ENCODE assay signal across 18 cellular contexts in genomic region chr4:76192221-76192620, GRCh38. TPM values are rescaled to one million over a fixed set of nuclear protein-coding genes. Genes with fewer than 3 reads are reported as not detected.
DNase-seq lines count a peak whose midpoint lies in the region; ATAC-seq, FAIRE-seq and TF ChIP-seq lines count a peak whose summit lies in the region.
"Had no signal": no experiment of that assay in that cellular context is flagged by ENCODE, and none has a peak within 500 bp of the region (broad histone marks: within the 10 kb centered on the region; RNA-seq: fewer than 3 reads in every experiment).

No MANE protein-coding gene starts in this region.

- no peak overlapping the region for H3K4me3 Mint-ChIP-seq in CD4-positive, alpha-beta memory T cell
- H3K4me3 Mint-ChIP-seq in type B pancreatic cell: no peak overlapping the region
- no peak overlapping the region for H3K4me3 Mint-ChIP-seq in CD4-positive, alpha-beta T cell

- CTCF ChIA-PET in HepG2 (lab: Yijun Ruan, JAX; ENCODE audit: low intra/inter-chr PET ratio, low total read pairs): no interaction called here
- CTCF ChIA-PET in CD4-positive, alpha-beta memory T cell (lab: Charles Lee; ENCODE audit: partially characterized antibody): interaction anchor here (2.4 kb wide), 1 partner anchor 13 kb away, joined by 9 read pairs; no protein-coding TSS in a partner anchor
- CTCF ChIA-PET in CD4-positive, alpha-beta T cell (lab: Charles Lee): interaction anchor here (1.2 kb wide), 1 partner anchor 8 kb away, joined by 3 read pairs; no protein-coding TSS in a partner anchor

- TF ChIP-seq POLR2A in right lobe of liver (IDR thresholded peaks at IDR 0.05) (no peak), HepG2 (IDR thresholded peaks at IDR 0.05; ENCODE audit: insufficient read depth in 1 of 2, low read depth in 2 of 2, low read length in 2 of 2) (no peak)

- no peak overlapping the region for H2AFZ ChIP-seq in HepG2 (ENCODE audit: low read length)
- H2AFZ ChIP-seq: GM23248 had no signal

- H3K27ac Mint-ChIP-seq in CD4-positive, alpha-beta memory T cell: no peak overlapping the region
- H3K27ac Mint-ChIP-seq in type B pancreatic cell: no peak overlapping the region
- no peak overlapping the region for H3K27ac Mint-ChIP-seq in CD4-positive, alpha-beta T cell

- TF ChIP-seq CTCF in right lobe of liver (IDR thresholded peaks at IDR 0.05): no peak
- no peak for TF ChIP-seq CTCF in HepG2 (CRISPR knock-in tag; IDR thresholded peaks at IDR 0.05)
- TF ChIP-seq CTCF in type B pancreatic cell (conservative IDR thresholded peaks at IDR 0.05): no peak
- no peak for TF ChIP-seq CTCF in CD4-positive, alpha-beta T cell (IDR thresholded peaks at IDR 0.05)

- H3K4me3 ChIP-seq in right lobe of liver (no peak overlapping the region), HepG2 (replicated peaks in 1 of 3; ENCODE audit: insufficient read depth in 1 of 3, low read depth in 2 of 3, low read length in 3 of 3) (no peak overlapping the region)
- H3K4me3 ChIP-seq in CD4-positive, alpha-beta memory T cell (ENCODE audit: low read length in 2 of 2): no peak overlapping the region
- H3K4me3 ChIP-seq: BLaER1, GM12878, GM23248 had no signal

- POLR2A ChIA-PET in HepG2 (lab: Yijun Ruan, JAX): no interaction called here
- POLR2A ChIA-PET in CD4-positive, alpha-beta memory T cell (lab: Charles Lee; ENCODE audit: partially characterized antibody): no interaction called here
- POLR2A ChIA-PET in CD4-positive, alpha-beta T cell (lab: Charles Lee): no interaction called here

- H3K36me3 ChIP-seq in right lobe of liver (peaks cover 0 to 7% (median 2%) of the 10 kb centered on the region in 4 donors), HepG2 (replicated peaks in 1 of 2; ENCODE audit: control insufficient read depth in 1 of 2, insufficient read depth in 2 of 2, low read length in 2 of 2) (peaks cover 9 to 42% of the 10 kb centered on the region in 2 experiments; a peak in 4 of 5 replicates)
- H3K36me3 ChIP-seq in CD4-positive, alpha-beta memory T cell (ENCODE audit: insufficient read depth, low read length): peaks cover 25% of the 10 kb centered on the region

- peak overlapping the region in 2 of 3 donors; percentile 22 to 89 for H3K27ac ChIP-seq in right lobe of liver
- H3K27ac ChIP-seq in HepG2 (ENCODE audit: extremely low read length, insufficient read depth, low read length): no peak overlapping the region
- peak overlapping the region; percentile 1 for H3K27ac ChIP-seq in caudate nucleus (ENCODE audit: low read depth, low read length)
- H3K27ac ChIP-seq in CD4-positive, alpha-beta memory T cell (ENCODE audit: low read depth, low read length): no peak overlapping the region
- H3K27ac ChIP-seq in CD4-positive, alpha-beta T cell (ENCODE audit: low read depth, low read length): no peak overlapping the region
- H3K27ac ChIP-seq: BLaER1, GM23248, RWPE1 had no signal

- H3K27me3 ChIP-seq in right lobe of liver (no peaks in the 10 kb centered on the region), HepG2 (ENCODE audit: control insufficient read depth in 1 of 2, insufficient read depth in 2 of 2, low read length in 2 of 2) (no peaks in the 10 kb centered on the region)
- H3K27me3 ChIP-seq in CD4-positive, alpha-beta memory T cell (ENCODE audit: insufficient read depth, low read length): no peaks in the 10 kb centered on the region
- no peaks in the 10 kb centered on the region for H3K27me3 ChIP-seq in CD4-positive, alpha-beta T cell (ENCODE audit: control insufficient read depth, insufficient read depth, low read length)
- H3K27me3 ChIP-seq: BLaER1 had no signal

- intact Hi-C loops in right lobe of liver (cut with DNase I) (no loop called here), HepG2 (cut with micrococcal nuclease; ENCODE audit: unreplicated experiment) (no loop called here), left colon (cut with DNase I, micrococcal nuclease) (loop anchor here in 1 of 2 donors (10.0 kb wide), 1 partner anchor 113 kb away; the partner anchor contains the start of gene STBD1)
- intact Hi-C loops in CD4-positive, alpha-beta memory T cell (cut with micrococcal nuclease): no loop called here
- intact Hi-C loops in CD4-positive, alpha-beta T cell (cut with DNase I, micrococcal nuclease): no loop called here

- DNase-seq in right lobe of liver (no peak), HepG2 (ENCODE audit: low spot score) (no peak), caudate nucleus (lab: John Stamatoyannopoulos, UW) (no peak), left colon (no peak), type B pancreatic cell (ENCODE audit: extremely low spot score, unreplicated experiment) (no peak)
- DNase-seq in CD4-positive, alpha-beta memory T cell: no peak
- no peak for DNase-seq in CD4-positive, alpha-beta T cell
- DNase-seq: DMS 273 treated with DMSO at 0.1 percent for 48 hours; GDM1; GM23248; NCI-H1092 treated with DMSO at 0.1 percent for 48 hours; NCI-H2081 treated with DMSO at 0.1 percent for 48 hours; NCI-H526 treated with DMSO at 0.1 percent for 48 hours; NK-92 treated with Interleukin-12 subunit alpha and Interleukin-12 subunit beta, amount 100 ng/mL, for 24 hours had no signal

- no peak for TF ChIP-seq RAD21 in HepG2 (CRISPR knock-in tag; IDR thresholded peaks at IDR 0.05)

- ATAC-seq in right lobe of liver (no peak), HepG2 (no peak), left colon (peak; percentile 58), HG03045 (IDR thresholded peaks at IDR 0.05; ENCODE audit: unreplicated experiment) (no peak)
- no peak for ATAC-seq in CD4-positive, alpha-beta T cell (ENCODE audit: poor library complexity)
- ATAC-seq: GM12878 had no signal

- H4K20me1 ChIP-seq in HepG2 (ENCODE audit: insufficient read depth, low read length): no peaks in the 10 kb centered on the region

- no peaks in the 10 kb centered on the region for H3K9me3 ChIP-seq in right lobe of liver
- no peaks in the 10 kb centered on the region for H3K9me3 ChIP-seq in HepG2 (ENCODE audit: low read length)
- no peaks in the 10 kb centered on the region for H3K9me3 ChIP-seq in CD4-positive, alpha-beta memory T cell (ENCODE audit: control insufficient read depth in 1 of 2, low read length in 2 of 2)
- H3K9me3 ChIP-seq in CD4-positive, alpha-beta T cell (ENCODE audit: control insufficient read depth, low read length): peaks cover 9% of the 10 kb centered on the region

- TF ChIP-seq EP300 in HepG2 (IDR thresholded peaks at IDR 0.05; ENCODE audit: low read depth in 2 of 2, low read length in 2 of 2) (no peak), HepG2 (CRISPR knock-in tag; IDR thresholded peaks at IDR 0.05; ENCODE audit: borderline replicate concordance) (no peak)

- WGBS in right lobe of liver (ENCODE audit: insufficient coverage, low coverage, low lambda C conversion rate, missing lambda C conversion rate): 62% methylated on average over 2 of the region's 2 CpGs
- WGBS in HepG2 (ENCODE audit: low lambda C conversion rate): 98% methylated on average over 2 of the region's 2 CpGs

- H3K4me1 ChIP-seq in right lobe of liver: peaks cover 0 to 64% (median 34%) of the 10 kb centered on the region in 4 donors
- peaks cover 29% of the 10 kb centered on the region for H3K4me1 ChIP-seq in HepG2 (ENCODE audit: insufficient read depth, low read length)
- no peaks in the 10 kb centered on the region for H3K4me1 ChIP-seq in CD4-positive, alpha-beta memory T cell (ENCODE audit: insufficient read depth, low read length)

- H3K79me2 ChIP-seq in HepG2 (ENCODE audit: insufficient read depth, low read length): peaks cover 2% of the 10 kb centered on the region

- no peaks in the 10 kb centered on the region for H3K27me3 Mint-ChIP-seq in CD4-positive, alpha-beta memory T cell
- no peaks in the 10 kb centered on the region for H3K27me3 Mint-ChIP-seq in type B pancreatic cell
- no peaks in the 10 kb centered on the region for H3K27me3 Mint-ChIP-seq in CD4-positive, alpha-beta T cell

- in situ Hi-C loops in HepG2 (cut with HindIII; ENCODE audit: extremely low pct_ligation_motif_present, low pct_unique_long_range_greater_than_20kb): no loop called here

- no peak for FAIRE-seq in HepG2 (lab: Jason Lieb, UNC)
- FAIRE-seq: GM12878 had no signal

- H3K4me2 ChIP-seq in HepG2 (ENCODE audit: low read depth, low read length): no peak overlapping the region
- H3K4me2 ChIP-seq: BLaER1 had no signal

- BruUV-seq in HepG2 (replicated peaks; lab: Mats Ljungman, UMichigan): no TSS peak

- no peak overlapping the region for H3K9ac ChIP-seq in HepG2 (ENCODE audit: insufficient read depth, low read depth, low read length)
- H3K9ac ChIP-seq: BLaER1, GM23248 had no signal

- H3K36me3 Mint-ChIP-seq in CD4-positive, alpha-beta memory T cell: peaks cover 52 to 62% of the 10 kb centered on the region in 2 donors
- peaks cover 47% of the 10 kb centered on the region for H3K36me3 Mint-ChIP-seq in type B pancreatic cell
- peaks cover 78% of the 10 kb centered on the region for H3K36me3 Mint-ChIP-seq in CD4-positive, alpha-beta T cell (ENCODE audit: low read depth)

- peaks cover under 1 to 13% (median 8%) of the 10 kb centered on the region in 4 donors for H3K4me1 Mint-ChIP-seq in CD4-positive, alpha-beta memory T cell
- peaks cover 11% of the 10 kb centered on the region for H3K4me1 Mint-ChIP-seq in type B pancreatic cell (ENCODE audit: unreplicated experiment)
- peaks cover 6% of the 10 kb centered on the region for H3K4me1 Mint-ChIP-seq in CD4-positive, alpha-beta T cell (ENCODE audit: low read depth)

- peaks cover 2 to 16% (median 9%) of the 10 kb centered on the region in 8 donors for H3K9me3 Mint-ChIP-seq in CD4-positive, alpha-beta memory T cell
- H3K9me3 Mint-ChIP-seq in type B pancreatic cell: peaks cover 11% of the 10 kb centered on the region
- H3K9me3 Mint-ChIP-seq in CD4-positive, alpha-beta T cell: peaks cover 4% of the 10 kb centered on the region

RNA-seq across cellular contexts. Expression of gene SCARB2, which starts 21.4 kb away (rescaled TPM):
- total RNA-seq in right lobe of liver (100 to 1,000 TPM; 102 to 133 (median 125) TPM), HepG2 (2016; rRNA removed; fragmentation: Illumina TruSeq; extraction: Trizol) (23.5 and 43.4 TPM in 2 replicates), left colon (100 to 1,000 TPM; 176 to 179 TPM), type B pancreatic cell (ENCODE audit: low replicate concordance) (102 and 107 TPM in 2 replicates)
- total RNA-seq in HepG2 (2016; cell fraction: cytosol; rRNA removed; fragmentation: Illumina TruSeq; extraction: Trizol; ENCODE audit: low read depth): 3.4 and 5.0 TPM in 2 replicates
- 27.0 and 44.9 TPM in 2 replicates for total RNA-seq in HepG2 (2016; cell fraction: insoluble cytoplasmic fraction; rRNA removed; fragmentation: Illumina TruSeq; extraction: Trizol)
- 11.4 and 14.4 TPM in 2 replicates for total RNA-seq in HepG2 (2016; cell fraction: membrane; rRNA removed; fragmentation: Illumina TruSeq; extraction: Trizol)
- total RNA-seq in HepG2 (2016; cell fraction: nucleus; rRNA removed; fragmentation: Illumina TruSeq; extraction: Trizol): 46.8 and 54.9 TPM in 2 replicates
- polyA plus RNA-seq in HepG2 (2011; rRNA removed): 40.6 and 45.9 TPM in 2 replicates
- 21.7 and 39.6 TPM in 2 replicates for polyA plus RNA-seq in HepG2 (2011; cell fraction: cytosol; rRNA removed)
- polyA plus RNA-seq in HepG2 (2011; cell fraction: nucleus; rRNA removed): 16.5 and 20.8 TPM in 2 replicates
- polyA plus RNA-seq in HepG2 (2012): 49.6 and 72.8 TPM in 2 replicates
- 2.5 and 3.1 TPM in 2 replicates for polyA plus RNA-seq in HepG2 (2016; cell fraction: cytosol; fragmentation: Illumina TruSeq; extraction: Trizol; ENCODE audit: low read depth)
- polyA plus RNA-seq in HepG2 (2016; cell fraction: insoluble cytoplasmic fraction; fragmentation: Illumina TruSeq; extraction: Trizol; ENCODE audit: low read depth): 20.1 and 21.1 TPM in 2 replicates
- 6.3 and 6.6 TPM in 2 replicates for polyA plus RNA-seq in HepG2 (2016; cell fraction: membrane; fragmentation: Illumina TruSeq; extraction: Trizol; ENCODE audit: low read depth)
- 41.0 and 42.6 TPM in 2 replicates for polyA plus RNA-seq in HepG2 (2016; cell fraction: nucleus; fragmentation: Illumina TruSeq; extraction: Trizol; ENCODE audit: insufficient read depth, low read depth)
- polyA minus RNA-seq in HepG2 (2011; rRNA and poly(A)+ RNA removed; ENCODE audit: low replicate concordance): 35.5 and 55.9 TPM in 2 replicates
- 46.9 and 76.7 TPM in 2 replicates for polyA minus RNA-seq in HepG2 (2011; cell fraction: cytosol; rRNA and poly(A)+ RNA removed)
- 69.5 and 87.4 TPM in 2 replicates for polyA minus RNA-seq in HepG2 (2011; cell fraction: nucleus; rRNA and poly(A)+ RNA removed)
- total RNA-seq in CD4-positive, alpha-beta memory T cell: 10 to 100 TPM; 23.3 to 23.5 TPM
- 10 to 100 TPM; 10.2 to 15.7 TPM for polyA plus RNA-seq in CD4-positive, alpha-beta memory T cell
- 10 to 100 TPM; 34.4 to 36.0 TPM for total RNA-seq in CD4-positive, alpha-beta T cell

RNA-seq across cellular contexts. Expression of gene NUP54, which starts 44.0 kb away (rescaled TPM):
- 10 to 100 TPM; 13.3 to 18.9 (median 14.4) TPM for total RNA-seq in right lobe of liver
- 69.3 and 90.0 TPM in 2 replicates for total RNA-seq in HepG2 (2016; rRNA removed; fragmentation: Illumina TruSeq; extraction: Trizol)
- total RNA-seq in HepG2 (2016; cell fraction: cytosol; rRNA removed; fragmentation: Illumina TruSeq; extraction: Trizol; ENCODE audit: low read depth): 120 and 132 TPM in 2 replicates
- 67.1 and 86.7 TPM in 2 replicates for total RNA-seq in HepG2 (2016; cell fraction: insoluble cytoplasmic fraction; rRNA removed; fragmentation: Illumina TruSeq; extraction: Trizol)
- total RNA-seq in HepG2 (2016; cell fraction: membrane; rRNA removed; fragmentation: Illumina TruSeq; extraction: Trizol): 51.2 and 67.2 TPM in 2 replicates
- 49.9 and 54.3 TPM in 2 replicates for total RNA-seq in HepG2 (2016; cell fraction: nucleus; rRNA removed; fragmentation: Illumina TruSeq; extraction: Trizol)
- polyA plus RNA-seq in HepG2 (2011; rRNA removed): 22.9 and 36.1 TPM in 2 replicates
- polyA plus RNA-seq in HepG2 (2011; cell fraction: cytosol; rRNA removed): 14.6 and 21.0 TPM in 2 replicates
- polyA plus RNA-seq in HepG2 (2011; cell fraction: nucleus; rRNA removed): 12.2 and 15.9 TPM in 2 replicates
- polyA plus RNA-seq in HepG2 (2012): 20.9 and 27.3 TPM in 2 replicates
- polyA plus RNA-seq in HepG2 (2016; cell fraction: cytosol; fragmentation: Illumina TruSeq; extraction: Trizol; ENCODE audit: low read depth): 6.2 and 8.0 TPM in 2 replicates
- 58.3 and 59.3 TPM in 2 replicates for polyA plus RNA-seq in HepG2 (2016; cell fraction: insoluble cytoplasmic fraction; fragmentation: Illumina TruSeq; extraction: Trizol; ENCODE audit: low read depth)
- 14.5 and 14.7 TPM in 2 replicates for polyA plus RNA-seq in HepG2 (2016; cell fraction: membrane; fragmentation: Illumina TruSeq; extraction: Trizol; ENCODE audit: low read depth)
- polyA plus RNA-seq in HepG2 (2016; cell fraction: nucleus; fragmentation: Illumina TruSeq; extraction: Trizol; ENCODE audit: insufficient read depth, low read depth): 60.9 and 62.3 TPM in 2 replicates
- 31.7 and 31.8 TPM in 2 replicates for polyA minus RNA-seq in HepG2 (2011; rRNA and poly(A)+ RNA removed; ENCODE audit: low replicate concordance)
- polyA minus RNA-seq in HepG2 (2011; cell fraction: cytosol; rRNA and poly(A)+ RNA removed): 35.0 and 35.8 TPM in 2 replicates
- 48.5 and 64.5 TPM in 2 replicates for polyA minus RNA-seq in HepG2 (2011; cell fraction: nucleus; rRNA and poly(A)+ RNA removed)
- 10 to 100 TPM; 27.1 to 36.7 TPM for total RNA-seq in left colon
- total RNA-seq in CD4-positive, alpha-beta memory T cell: 10 to 100 TPM; 49.3 to 52.8 TPM
- polyA plus RNA-seq in CD4-positive, alpha-beta memory T cell: 10 to 100 TPM; 37.8 to 39.3 TPM
- total RNA-seq in type B pancreatic cell (ENCODE audit: low replicate concordance): 38.0 and 55.4 TPM in 2 replicates
- total RNA-seq in CD4-positive, alpha-beta T cell: 100 to 1,000 TPM in 1 of 2 experiments, 10 to 100 TPM in 1; 94.1 to 108 TPM

RNA-seq across cellular contexts. Expression of gene FAM47E, which starts 59.3 kb away (rescaled TPM):
- 1 to 10 TPM; 1.2 to 5.0 (median 2.9) TPM for total RNA-seq in right lobe of liver
- 0.29 and 0.33 TPM in 2 replicates for total RNA-seq in HepG2 (2016; rRNA removed; fragmentation: Illumina TruSeq; extraction: Trizol)
- 0.30 TPM in 1 of 2 replicates, not detected in the other for total RNA-seq in HepG2 (2016; cell fraction: cytosol; rRNA removed; fragmentation: Illumina TruSeq; extraction: Trizol; ENCODE audit: low read depth)
- total RNA-seq in HepG2 (2016; cell fraction: insoluble cytoplasmic fraction; rRNA removed; fragmentation: Illumina TruSeq; extraction: Trizol): 0.37 and 0.65 TPM in 2 replicates
- total RNA-seq in HepG2 (2016; cell fraction: membrane; rRNA removed; fragmentation: Illumina TruSeq; extraction: Trizol): 0.25 and 0.41 TPM in 2 replicates
- 0.31 and 0.50 TPM in 2 replicates for total RNA-seq in HepG2 (2016; cell fraction: nucleus; rRNA removed; fragmentation: Illumina TruSeq; extraction: Trizol)
- polyA plus RNA-seq in HepG2 (2011; rRNA removed): 0.60 and 0.66 TPM in 2 replicates
- polyA plus RNA-seq in HepG2 (2011; cell fraction: cytosol; rRNA removed): 0.24 and 0.50 TPM in 2 replicates
- polyA plus RNA-seq in HepG2 (2011; cell fraction: nucleus; rRNA removed): 0.06 and 1.5 TPM in 2 replicates
- polyA plus RNA-seq in HepG2 (2012): 1.2 and 1.8 TPM in 2 replicates
- 0.27 and 0.29 TPM in 2 replicates for polyA plus RNA-seq in HepG2 (2016; cell fraction: cytosol; fragmentation: Illumina TruSeq; extraction: Trizol; ENCODE audit: low read depth)
- 0.29 and 0.50 TPM in 2 replicates for polyA plus RNA-seq in HepG2 (2016; cell fraction: insoluble cytoplasmic fraction; fragmentation: Illumina TruSeq; extraction: Trizol; ENCODE audit: low read depth)
- not detected in 2 replicates for polyA plus RNA-seq in HepG2 (2016; cell fraction: membrane; fragmentation: Illumina TruSeq; extraction: Trizol; ENCODE audit: low read depth)
- polyA plus RNA-seq in HepG2 (2016; cell fraction: nucleus; fragmentation: Illumina TruSeq; extraction: Trizol; ENCODE audit: insufficient read depth, low read depth): 0.44 TPM in 1 of 2 replicates, not detected in the other
- 0.02 TPM in 1 of 2 replicates, not detected in the other for polyA minus RNA-seq in HepG2 (2011; rRNA and poly(A)+ RNA removed; ENCODE audit: low replicate concordance)
- 0.69 TPM in 1 of 2 replicates, not detected in the other for polyA minus RNA-seq in HepG2 (2011; cell fraction: cytosol; rRNA and poly(A)+ RNA removed)
- polyA minus RNA-seq in HepG2 (2011; cell fraction: nucleus; rRNA and poly(A)+ RNA removed): 1.5 and 1.9 TPM in 2 replicates
- 1 to 10 TPM; 6.1 to 6.5 TPM for total RNA-seq in left colon
- total RNA-seq in CD4-positive, alpha-beta memory T cell: under 1 TPM in 1 of 2 experiments, not detected in 1; 0.64 TPM
- polyA plus RNA-seq in CD4-positive, alpha-beta memory T cell: under 1 TPM in 1 of 2 donors, not detected in 1; 0.18 TPM
- 3.8 and 5.4 TPM in 2 replicates for total RNA-seq in type B pancreatic cell (ENCODE audit: low replicate concordance)
- under 1 TPM; 0.34 to 0.74 TPM for total RNA-seq in CD4-positive, alpha-beta T cell
- total RNA-seq: GM12878, GM23248 had no signal
- polyA plus RNA-seq: GM23248 had no signal

Comparison
In these comparisons a context has a peak if more than half of its experiments do, and no peak if none do; other contexts are left out.
1. H3K27ac ChIP-seq: peak in right lobe of liver (2 of 3) and caudate nucleus (single experiment); none in HepG2 (single experiment), CD4-positive, alpha-beta memory T cell (single experiment) and CD4-positive, alpha-beta T cell (single experiment).